ENCODE assay signal across 8 cellular contexts in genomic region chr11:45771942-45772522, GRCh38. TPM values are rescaled to one million over a fixed set of nuclear protein-coding genes. Genes with fewer than 3 reads are reported as not detected.
A peak's percentile ranks its signal among the peaks of the same experiment; 100 is the strongest.
DNase-seq lines count a peak whose midpoint lies in the region; ATAC-seq, FAIRE-seq and TF ChIP-seq lines count a peak whose summit lies in the region.

No MANE protein-coding gene starts in this region.

- peak overlapping the region; percentile 41 to 48 for H3K27ac ChIP-seq in kidney (ENCODE audit: low read depth in 2 of 2, low read length in 2 of 2)

- no peak for FAIRE-seq in kidney (lab: Jason Lieb, UNC)

- peak overlapping the region; percentile 76 to 91 for H3K4me3 ChIP-seq in kidney (ENCODE audit: low read length in 2 of 2)

- H3K4me1 Mint-ChIP-seq in activated B cell treated with CpG ODN at 0.5 μM for 24 hours = peaks cover 9% of the 10 kb centered on the region

- H3K36me3 ChIP-seq in kidney (ENCODE audit: control insufficient read depth in 1 of 2, insufficient read depth in 2 of 2, low read length in 2 of 2) = no peaks in the 10 kb centered on the region

- peaks cover 0 to 6% of the 10 kb centered on the region in 2 donors for H3K4me1 ChIP-seq in kidney (ENCODE audit: control insufficient read depth in 1 of 2, insufficient read depth in 1 of 2, low read depth in 1 of 2, low read length in 2 of 2)

- H3K27ac Mint-ChIP-seq in activated B cell treated with CpG ODN at 0.5 μM for 24 hours = peak overlapping the region; percentile 64

- CTCF ChIA-PET in activated B cell treated with CpG ODN at 0.5 μM for 24 hours (lab: Charles Lee) = interaction anchor here (0.6 to 3.7 kb wide), 35 partner anchors 10 to 1195 kb away, joined by 3 to 54 read pairs (median 4); partner anchors contain the start of genes CRY2 and SLC35C1

- H3K9me3 ChIP-seq in kidney (ENCODE audit: control insufficient read depth in 1 of 2, low read length in 2 of 2) = no peaks in the 10 kb centered on the region

- peak; percentile 61 for ATAC-seq in GM18517 (IDR thresholded peaks at IDR 0.05; ENCODE audit: unreplicated experiment)
- ATAC-seq in HG03095 (IDR thresholded peaks at IDR 0.05; ENCODE audit: unreplicated experiment) = peak; percentile 74
- ATAC-seq in activated B cell treated with CpG ODN at 0.5 μM for 24 hours (ENCODE audit: low read depth) = peak; percentile 88

- intact Hi-C loops in activated B cell treated with CpG ODN at 0.5 μM for 24 hours (cut with micrococcal nuclease) = loop anchor here (1.0 to 2.0 kb wide), 6 partner anchors 33 to 661 kb away; partner anchors contain the start of gene SLC35C1
- intact Hi-C loops in kidney (cut with DNase I) = loop anchor here (10.0 kb wide), 1 partner anchor 397 kb away; no protein-coding TSS in a partner anchor

- H3K4me3 Mint-ChIP-seq in activated B cell treated with CpG ODN at 0.5 μM for 24 hours = peak overlapping the region; percentile 89

- peaks cover 2% of the 10 kb centered on the region for H3K27me3 Mint-ChIP-seq in activated B cell treated with CpG ODN at 0.5 μM for 24 hours

- H3K9me3 Mint-ChIP-seq in activated B cell treated with CpG ODN at 0.5 μM for 24 hours = no peaks in the 10 kb centered on the region

- no peaks in the 10 kb centered on the region for H3K36me3 Mint-ChIP-seq in activated B cell treated with CpG ODN at 0.5 μM for 24 hours (ENCODE audit: low read depth)

- TF ChIP-seq CTCF in activated B cell treated with CpG ODN at 0.5 μM for 24 hours (IDR thresholded peaks at IDR 0.05) (no peak), kidney (IDR thresholded peaks at IDR 0.05; ENCODE audit: borderline replicate concordance, extremely low read depth, insufficient read depth) (peak; percentile 91)

- POLR2A ChIA-PET in activated B cell treated with CpG ODN at 0.5 μM for 24 hours (lab: Charles Lee) = interaction anchor here (1.0 to 1.2 kb wide), 2 partner anchors 234 to 347 kb away, joined by 3 to 7 read pairs; no protein-coding TSS in a partner anchor

- DNase-seq in A172 (ENCODE audit: low spot score) (peak; percentile 62), NCI-H2171 (lab: John Stamatoyannopoulos, UW) (peak; percentile 89), activated B cell treated with CpG ODN at 0.5 μM for 24 hours (peak; percentile 71), kidney (peak; percentile 94)
- DNase-seq in central memory CD4-positive, alpha-beta T cell = peak; percentile 70
- peak; percentile 48 to 81 for DNase-seq in stimulated activated CD4-positive, alpha-beta T cell treated with anti-CD3 and anti-CD28 coated beads, Interleukin-15, amount 100 ng/mL, for 1 hour (ENCODE audit: low read depth in 1 of 2, low spot score in 1 of 2)

- peak overlapping the region; percentile 20 to 82 for H3K9ac ChIP-seq in kidney (ENCODE audit: low read length in 2 of 2)

RNA-seq across cellular contexts. Expression of gene SLC35C1, which starts 32.9 kb away (rescaled TPM):
- 5.4 and 11.2 TPM in 2 replicates for total RNA-seq in A172 (2014; rRNA removed; shearing (Covaris generic))
- total RNA-seq in activated B cell treated with CpG ODN at 0.5 μM for 24 hours (8.6 and 8.8 TPM in 2 replicates), kidney (20.6 TPM)
- polyA plus RNA-seq in kidney (ENCODE audit: insufficient read depth, low read depth, low replicate concordance) = 5.7 TPM

Comparison
In these comparisons a context has a peak if more than half of its experiments do, and no peak if none do; other contexts are left out.
1. Peak in every context shown above with its lines: DNase-seq, ATAC-seq, H3K4me3 ChIP-seq and H3K27ac ChIP-seq.